1 cellular context compared by ENCODE assay signal in the genomic region with DNA sequence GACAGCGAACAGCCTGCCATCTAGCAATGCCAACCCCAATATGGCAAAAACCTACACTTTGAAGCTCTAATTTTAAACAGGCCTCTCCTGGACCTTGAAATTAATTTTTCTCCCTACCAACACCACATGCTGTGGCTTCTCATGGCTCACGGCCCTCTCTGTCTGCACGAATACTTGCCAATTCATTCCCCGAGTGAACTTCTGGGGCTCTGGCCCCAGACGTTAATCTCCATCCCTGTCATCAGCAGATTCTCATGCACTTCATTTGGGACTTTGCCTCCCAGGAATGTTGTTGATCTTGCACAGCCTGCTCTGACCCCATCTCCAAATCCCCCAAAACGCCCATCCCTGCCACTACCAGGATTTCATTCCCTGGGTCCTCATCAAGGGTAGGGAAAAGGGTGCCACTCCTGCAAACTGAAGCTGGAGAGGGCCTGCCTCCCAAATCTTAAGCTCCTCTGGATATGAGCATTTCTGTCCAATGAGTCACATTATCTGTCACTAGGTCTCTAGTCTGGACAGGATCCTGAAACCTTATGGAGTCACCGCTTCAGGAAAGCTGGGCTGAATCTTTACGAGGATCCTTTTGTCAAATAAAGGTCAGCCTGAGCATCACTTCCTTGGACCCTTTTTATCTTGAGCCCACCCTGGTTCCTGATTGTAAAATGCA.
TF ChIP-seq lines count a peak whose summit lies in the region.

No MANE protein-coding gene starts in this region.

TF ChIP-seq in HCT116, 20 proteins besides CTCF, POLR2A, EP300 and RAD21:
- TF ChIP-seq JUND (IDR thresholded peaks at IDR 0.05) (no peak), CBX3 (IDR thresholded peaks at IDR 0.05; ENCODE audit: low read depth) (no peak), YY1 (IDR thresholded peaks at IDR 0.05; ENCODE audit: extremely low read depth, insufficient replicate concordance, low read depth, low read length) (no peak), TCF7L2 (IDR thresholded peaks at IDR 0.05; ENCODE audit: borderline replicate concordance, extremely low read depth, insufficient read depth, insufficient read length) (no peak), SP1 (IDR thresholded peaks at IDR 0.05; ENCODE audit: low read depth) (no peak), MAX (IDR thresholded peaks at IDR 0.05) (no peak), ZNF274 (IDR thresholded peaks at IDR 0.05; ENCODE audit: low read depth, low read length) (no peak), FOSL1 (IDR thresholded peaks at IDR 0.05; ENCODE audit: low read depth) (no peak), CEBPB (IDR thresholded peaks at IDR 0.05; ENCODE audit: low read depth) (no peak), SIN3A (IDR thresholded peaks at IDR 0.05; ENCODE audit: low read depth) (no peak), ATF3 (IDR thresholded peaks at IDR 0.05) (no peak), ZFX (IDR thresholded peaks at IDR 0.05) (no peak), EZH2 (IDR thresholded peaks at IDR 0.05) (no peak)
- TF ChIP-seq, protein P1, sequence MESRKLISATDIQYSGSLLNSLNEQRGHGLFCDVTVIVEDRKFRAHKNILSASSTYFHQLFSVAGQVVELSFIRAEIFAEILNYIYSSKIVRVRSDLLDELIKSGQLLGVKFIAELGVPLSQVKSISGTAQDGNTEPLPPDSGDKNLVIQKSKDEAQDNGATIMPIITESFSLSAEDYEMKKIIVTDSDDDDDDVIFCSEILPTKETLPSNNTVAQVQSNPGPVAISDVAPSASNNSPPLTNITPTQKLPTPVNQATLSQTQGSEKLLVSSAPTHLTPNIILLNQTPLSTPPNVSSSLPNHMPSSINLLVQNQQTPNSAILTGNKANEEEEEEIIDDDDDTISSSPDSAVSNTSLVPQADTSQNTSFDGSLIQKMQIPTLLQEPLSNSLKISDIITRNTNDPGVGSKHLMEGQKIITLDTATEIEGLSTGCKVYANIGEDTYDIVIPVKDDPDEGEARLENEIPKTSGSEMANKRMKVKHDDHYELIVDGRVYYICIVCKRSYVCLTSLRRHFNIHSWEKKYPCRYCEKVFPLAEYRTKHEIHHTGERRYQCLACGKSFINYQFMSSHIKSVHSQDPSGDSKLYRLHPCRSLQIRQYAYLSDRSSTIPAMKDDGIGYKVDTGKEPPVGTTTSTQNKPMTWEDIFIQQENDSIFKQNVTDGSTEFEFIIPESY (IDR thresholded peaks at IDR 0.05; ENCODE audit: extremely low read depth, insufficient replicate concordance, low read length) = no peak
